ENCODE assay signal across 1 cellular context in genomic region chr2:39705638-39706037, GRCh38.
A peak's percentile ranks its signal among the peaks of the same experiment; 100 is the strongest.
TF ChIP-seq lines count a peak whose summit lies in the region.

No MANE protein-coding gene starts in this region.

TF ChIP-seq in HepG2, 621 proteins besides CTCF, POLR2A, EP300 and RAD21 (continued from another document):
- TF ChIP-seq, protein P1, sequence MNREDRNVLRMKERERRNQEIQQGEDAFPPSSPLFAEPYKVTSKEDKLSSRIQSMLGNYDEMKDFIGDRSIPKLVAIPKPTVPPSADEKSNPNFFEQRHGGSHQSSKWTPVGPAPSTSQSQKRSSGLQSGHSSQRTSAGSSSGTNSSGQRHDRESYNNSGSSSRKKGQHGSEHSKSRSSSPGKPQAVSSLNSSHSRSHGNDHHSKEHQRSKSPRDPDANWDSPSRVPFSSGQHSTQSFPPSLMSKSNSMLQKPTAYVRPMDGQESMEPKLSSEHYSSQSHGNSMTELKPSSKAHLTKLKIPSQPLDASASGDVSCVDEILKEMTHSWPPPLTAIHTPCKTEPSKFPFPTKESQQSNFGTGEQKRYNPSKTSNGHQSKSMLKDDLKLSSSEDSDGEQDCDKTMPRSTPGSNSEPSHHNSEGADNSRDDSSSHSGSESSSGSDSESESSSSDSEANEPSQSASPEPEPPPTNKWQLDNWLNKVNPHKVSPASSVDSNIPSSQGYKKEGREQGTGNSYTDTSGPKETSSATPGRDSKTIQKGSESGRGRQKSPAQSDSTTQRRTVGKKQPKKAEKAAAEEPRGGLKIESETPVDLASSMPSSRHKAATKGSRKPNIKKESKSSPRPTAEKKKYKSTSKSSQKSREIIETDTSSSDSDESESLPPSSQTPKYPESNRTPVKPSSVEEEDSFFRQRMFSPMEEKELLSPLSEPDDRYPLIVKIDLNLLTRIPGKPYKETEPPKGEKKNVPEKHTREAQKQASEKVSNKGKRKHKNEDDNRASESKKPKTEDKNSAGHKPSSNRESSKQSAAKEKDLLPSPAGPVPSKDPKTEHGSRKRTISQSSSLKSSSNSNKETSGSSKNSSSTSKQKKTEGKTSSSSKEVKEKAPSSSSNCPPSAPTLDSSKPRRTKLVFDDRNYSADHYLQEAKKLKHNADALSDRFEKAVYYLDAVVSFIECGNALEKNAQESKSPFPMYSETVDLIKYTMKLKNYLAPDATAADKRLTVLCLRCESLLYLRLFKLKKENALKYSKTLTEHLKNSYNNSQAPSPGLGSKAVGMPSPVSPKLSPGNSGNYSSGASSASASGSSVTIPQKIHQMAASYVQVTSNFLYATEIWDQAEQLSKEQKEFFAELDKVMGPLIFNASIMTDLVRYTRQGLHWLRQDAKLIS (CRISPR knock-in tag; IDR thresholded peaks at IDR 0.05): no peak
- TF ChIP-seq FOXA1 (IDR thresholded peaks at IDR 0.05) (no peak), FOXA1 (CRISPR knock-in tag; IDR thresholded peaks at IDR 0.05) (peak; percentile 47; the same call in 1 of the 2 replicates)
TF ChIP-seq in HepG2: peak in this region for 2.
